Comparison of ENCODE assay signal across 13 cellular contexts in genomic region chr22:19401483-19401882, GRCh38.
"Had no signal": no experiment of that assay in that cellular context is flagged by ENCODE, and none has a peak within 500 bp of the region (broad histone marks: within the 10 kb centered on the region; RNA-seq: fewer than 3 reads in every experiment).

No MANE protein-coding gene starts in this region.

- H3K9me3 Mint-ChIP-seq: neural crest cell had no signal

- H3K4me3 Mint-ChIP-seq: neural crest cell had no signal

- H3K4me1 Mint-ChIP-seq: neural crest cell had no signal

- DNase-seq: dorsolateral prefrontal cortex; effector CD8-positive, alpha-beta T cell; esophagus squamous epithelium; foreskin fibroblast; glutamatergic neuron; left lung; midbrain; small intestine; stimulated activated CD4-positive, alpha-beta T cell treated with anti-CD3 and anti-CD28 coated beads, Interleukin-12 subunit alpha, Interleukin-12 subunit beta, amount 100 ng/mL, for 4 hours; stimulated activated naive CD4-positive, alpha-beta T cell treated with Interleukin-2 at 50 U/mL for 16 hours; tibial artery; upper lobe of left lung had no signal
